ENCODE assay signal across 26 cellular contexts in genomic region chr1:75123756-75124155, GRCh38. TPM values are rescaled to one million over a fixed set of nuclear protein-coding genes. Genes with fewer than 3 reads are reported as not detected.
"Had no signal": no experiment of that assay in that cellular context is flagged by ENCODE, and none has a peak within 500 bp of the region (broad histone marks: within the 10 kb centered on the region; RNA-seq: fewer than 3 reads in every experiment).

No MANE protein-coding gene starts in this region.

- H3K27ac ChIP-seq: stomach, suprapubic skin, testis, thoracic aorta, thyroid gland, tibial artery, tibial nerve, transverse colon, upper lobe of right lung, uterus, vagina had no signal

- H3K9me3 ChIP-seq: suprapubic skin, testis, thoracic aorta, thyroid gland, tibial artery, tibial nerve, transverse colon, upper lobe of right lung, uterus, vagina had no signal

- H3K4me3 ChIP-seq: stomach, suprapubic skin, thoracic aorta, thyroid gland, tibial artery, tibial nerve, transverse colon, upper lobe of right lung, uterus, vagina had no signal

- H3K27me3 ChIP-seq: testis had no signal

- H3K36me3 ChIP-seq: stomach, suprapubic skin, thoracic aorta, thyroid gland, tibial artery, tibial nerve, transverse colon, upper lobe of right lung, uterus, vagina had no signal

- ATAC-seq: stimulated activated effector memory CD8-positive, alpha-beta T cell treated with anti-CD3 and anti-CD28 coated beads, Interleukin-12 subunit alpha, Interleukin-12 subunit beta, amount 100 ng/mL, for 72 hours; stimulated activated memory B cell treated with anti-CD40 and anti-IgM and Interleukin-4, amounts not matched to agents 10 μg/mL and 1 μg/mL and 100 μg/mL, for 72 hours; stimulated activated naive B cell treated with anti-CD40 and anti-IgM and Interleukin-4, amounts not matched to agents 10 μg/mL and 1 μg/mL and 100 μg/mL, for 72 hours; stimulated activated naive CD8-positive, alpha-beta T cell treated with anti-CD3 and anti-CD28 coated beads, Interleukin-15, Interleukin-2, amounts not matched to agents 100 U/mL and 50 U/mL, for 24 hours had no signal

- H3K4me1 ChIP-seq: stomach, testis, thyroid gland, tibial artery, transverse colon, upper lobe of right lung, uterus, vagina had no signal

- DNase-seq: stimulated activated CD4-positive, alpha-beta T cell treated with anti-CD3 and anti-CD28 coated beads, Interleukin-2, amount 100 ng/mL, for 48 hours; stimulated activated CD4-positive, alpha-beta T cell treated with anti-CD3 and anti-CD28 coated beads, Interleukin-4, amount 100 ng/mL, for 1 hour; stimulated activated CD4-positive, alpha-beta T cell treated with anti-CD3 and anti-CD28 coated beads, Interleukin-4, amount 100 ng/mL, for 24 hours; stimulated activated CD4-positive, alpha-beta T cell treated with anti-CD3 and anti-CD28 coated beads, Interleukin-4, amount 100 ng/mL, for 4 hours; stimulated activated CD8-positive, alpha-beta memory T cell treated with anti-CD3 and anti-CD28 coated beads, Interleukin-4, amount 100 ng/mL, for 48 hours; stimulated activated naive B cell treated with anti-CD40 and anti-IgM and Interleukin-4, amounts not matched to agents 10 μg/mL and 1 μg/mL and 100 μg/mL, for 72 hours; stimulated activated naive CD4-positive, alpha-beta T cell; stimulated activated naive CD4-positive, alpha-beta T cell treated with Interleukin-2 at 50 U/mL for 16 hours; stimulated activated naive CD8-positive, alpha-beta T cell treated with anti-CD3 and anti-CD28 coated beads, Interleukin-15, amount 100 ng/mL, for 72 hours; stimulated activated naive CD8-positive, alpha-beta T cell treated with anti-CD3 and anti-CD28 coated beads, Interleukin-15, Interleukin-2, amounts not matched to agents 100 U/mL and 50 U/mL, for 24 hours; stomach; substantia nigra; testis; thyroid gland; tibial artery; transverse colon; trophoblast cell; upper lobe of right lung; uterus had no signal

RNA-seq across cellular contexts. Expression of gene LHX8, which starts 10.4 kb away (rescaled TPM):
- total RNA-seq: stomach, subcutaneous adipose tissue, suprapubic skin, thoracic aorta, tibial nerve, transverse colon, upper lobe of right lung, vagina had no signal
